ENCODE assay signal across 8 cellular contexts in the genomic region with DNA sequence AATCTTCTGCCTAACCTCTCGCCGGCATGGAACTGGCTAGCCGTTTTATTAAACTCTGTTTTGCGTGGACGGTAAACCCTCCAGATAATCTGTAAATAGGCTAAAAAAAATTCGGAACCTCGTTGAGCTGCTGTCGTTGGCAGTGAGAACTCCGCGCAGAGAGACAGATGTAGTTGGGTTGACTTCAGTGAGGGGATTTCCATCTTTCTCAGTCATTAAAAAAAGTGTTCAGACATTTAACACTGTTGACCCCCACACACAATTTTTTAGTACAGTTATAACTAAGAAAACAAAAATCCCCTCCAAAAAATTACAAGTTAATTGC. TPM values are rescaled to one million over a fixed set of nuclear protein-coding genes. Genes with fewer than 3 reads are reported as not detected.
DNase-seq lines count a peak whose midpoint lies in the region; ATAC-seq, FAIRE-seq and TF ChIP-seq lines count a peak whose summit lies in the region.

No MANE protein-coding gene starts in this region.

- FAIRE-seq in GM12892 (lab: Jason Lieb, UNC): peak; percentile 17

- peaks cover 9% of the 10 kb centered on the region for H3K4me1 ChIP-seq in RWPE2 (ENCODE audit: insufficient read depth, poor library complexity, severe bottlenecking)
- H3K4me1 ChIP-seq in esophagus (ENCODE audit: control insufficient read depth in 2 of 2, insufficient read depth in 2 of 2, low read length in 1 of 2): no peaks in the 10 kb centered on the region
- no peaks in the 10 kb centered on the region for H3K4me1 ChIP-seq in trophoblast cell (ENCODE audit: control insufficient read depth in 1 of 2, insufficient read depth in 2 of 2, low read length in 2 of 2)

- peak overlapping the region; percentile 43 for H2BK120ac ChIP-seq in trophoblast cell (ENCODE audit: insufficient read depth, low read length, poor library complexity)

- peak overlapping the region; percentile 95 for H2AFZ ChIP-seq in trophoblast cell (ENCODE audit: insufficient read depth, low read length, poor library complexity)

- H3K4me3 ChIP-seq in HFF-Myc (replicated peaks; ENCODE audit: low read depth, low read length) (peak overlapping the region; percentile 83), RWPE2 (ENCODE audit: severe bottlenecking) (peak overlapping the region; percentile 63), esophagus (ENCODE audit: low read depth in 1 of 2, low read length in 2 of 2) (peak overlapping the region; percentile 87 to 99), trophoblast cell (ENCODE audit: low read depth, low read length) (peak overlapping the region; percentile 100)

- H3K23ac ChIP-seq in trophoblast cell (ENCODE audit: low read length): no peak overlapping the region

- peak overlapping the region; percentile 70 for H3K4me2 ChIP-seq in trophoblast cell (ENCODE audit: low read length)

- H3K36me3 ChIP-seq in RWPE2 (ENCODE audit: low read depth) (peaks cover 44% of the 10 kb centered on the region), esophagus (ENCODE audit: control insufficient read depth in 2 of 2, insufficient read depth in 2 of 2, low read length in 1 of 2) (peaks cover 10% of the 10 kb centered on the region in 2 donors), trophoblast cell (ENCODE audit: control insufficient read depth in 1 of 2, insufficient read depth in 2 of 2, low read length in 2 of 2) (peaks cover 18 to 32% of the 10 kb centered on the region in 2 experiments)

- H3K27me3 ChIP-seq in RWPE2 (ENCODE audit: insufficient read depth, poor library complexity, severe bottlenecking) (no peaks in the 10 kb centered on the region), esophagus (ENCODE audit: control insufficient read depth in 1 of 2, insufficient read depth in 2 of 2, low read length in 2 of 2) (no peaks in the 10 kb centered on the region), trophoblast cell (ENCODE audit: insufficient read depth, low read length) (no peaks in the 10 kb centered on the region)

- H3K79me2 ChIP-seq in trophoblast cell (ENCODE audit: control insufficient read depth, insufficient read depth, low read length, poor library complexity): peaks cover 6% of the 10 kb centered on the region

- no peak for TF ChIP-seq CTCF in HFF-Myc (IDR thresholded peaks at IDR 0.05; ENCODE audit: low read depth, low read length, missing control alignments)
- no peak for TF ChIP-seq CTCF in RWPE2 (IDR thresholded peaks at IDR 0.05; ENCODE audit: poor library complexity, severe bottlenecking)

- peak overlapping the region; percentile 98 for H3K18ac ChIP-seq in trophoblast cell (ENCODE audit: low read length)

- peak overlapping the region; percentile 98 for H4K8ac ChIP-seq in trophoblast cell (ENCODE audit: low read depth, low read length)

- no peak for TF ChIP-seq POLR2A in GM12892 (IDR thresholded peaks at IDR 0.05; ENCODE audit: low read depth, low read length)

- H3K14ac ChIP-seq in trophoblast cell (ENCODE audit: low read length): peak overlapping the region; percentile 89

- H3K4ac ChIP-seq in trophoblast cell (ENCODE audit: low read depth, low read length): peak overlapping the region; percentile 85

- H4K12ac ChIP-seq in trophoblast cell (ENCODE audit: low read depth, low read length): peak overlapping the region; percentile 69

- H3K9ac ChIP-seq in trophoblast cell (ENCODE audit: low read length): peak overlapping the region; percentile 98

- H3K9me3 ChIP-seq in RWPE2 (ENCODE audit: severe bottlenecking) (no peaks in the 10 kb centered on the region), esophagus (ENCODE audit: control insufficient read depth in 2 of 2, insufficient read depth in 1 of 2, low read depth in 1 of 2, low read length in 1 of 2) (no peaks in the 10 kb centered on the region), trophoblast cell (ENCODE audit: insufficient read depth, low read depth, low read length) (no peaks in the 10 kb centered on the region)

- H2BK12ac ChIP-seq in trophoblast cell (ENCODE audit: low read length): no peak overlapping the region

- ATAC-seq in RWPE2 (ENCODE audit: low read depth): no peak

- WGBS in esophagus, 2 donors: 0 to 1% methylated on average over 10 of the region's 10 CpGs
- WGBS in trophoblast cell (ENCODE audit: extremely low coverage, insufficient coverage, insufficient read length): no CpG with 5 or more reads among the region's 10 CpGs

- peaks cover 7% of the 10 kb centered on the region for H3K79me1 ChIP-seq in trophoblast cell (ENCODE audit: low read length)

- H4K91ac ChIP-seq in trophoblast cell (ENCODE audit: low read depth, low read length): peak overlapping the region; percentile 85

- H2BK5ac ChIP-seq in trophoblast cell (ENCODE audit: low read depth, low read length, poor library complexity): peak overlapping the region; percentile 87

- DNase-seq in GM12892 (ENCODE audit: insufficient read length) (no peak), HFF-Myc (ENCODE audit: extremely low read depth, low read depth) (no peak), RWPE2 (ENCODE audit: low spot score) (no peak), trophoblast cell (no peak), medulla oblongata (ENCODE audit: extremely low spot score) (no peak), GOT3 (lab: John Stamatoyannopoulos, UW) (no peak), NCI-H1930 (lab: John Stamatoyannopoulos, UW) (no peak)

- H3K27ac ChIP-seq in RWPE2 (ENCODE audit: poor library complexity, severe bottlenecking) (peak overlapping the region; percentile 50), esophagus (ENCODE audit: low read depth in 2 of 2, low read length in 1 of 2) (peak overlapping the region; percentile 93 to 94), trophoblast cell (ENCODE audit: low read depth, low read length) (peak overlapping the region; percentile 82)

- H2AK5ac ChIP-seq in trophoblast cell (ENCODE audit: low read length): peak overlapping the region; percentile 42

RNA-seq across cellular contexts. Expression of gene PARK7, which starts 0.5 kb away (rescaled TPM):
- polyA plus RNA-seq in GM12892 (2012; ENCODE audit: missing spikeins): 538 TPM
- 100 to 1,000 TPM; 146 to 184 TPM for polyA plus RNA-seq in esophagus
- polyA plus RNA-seq in trophoblast cell (2013): 191 and 200 TPM in 2 replicates

RNA-seq across cellular contexts. Expression of gene TNFRSF9, which starts 21.3 kb away (rescaled TPM):
- polyA plus RNA-seq in GM12892 (2012; ENCODE audit: missing spikeins): 1.5 TPM
- polyA plus RNA-seq in esophagus: under 1 TPM; 0.02 to 0.12 TPM
- polyA plus RNA-seq in trophoblast cell (2013): 0.04 and 0.10 TPM in 2 replicates
